ENCODE assay signal across 8 cellular contexts in the genomic region with DNA sequence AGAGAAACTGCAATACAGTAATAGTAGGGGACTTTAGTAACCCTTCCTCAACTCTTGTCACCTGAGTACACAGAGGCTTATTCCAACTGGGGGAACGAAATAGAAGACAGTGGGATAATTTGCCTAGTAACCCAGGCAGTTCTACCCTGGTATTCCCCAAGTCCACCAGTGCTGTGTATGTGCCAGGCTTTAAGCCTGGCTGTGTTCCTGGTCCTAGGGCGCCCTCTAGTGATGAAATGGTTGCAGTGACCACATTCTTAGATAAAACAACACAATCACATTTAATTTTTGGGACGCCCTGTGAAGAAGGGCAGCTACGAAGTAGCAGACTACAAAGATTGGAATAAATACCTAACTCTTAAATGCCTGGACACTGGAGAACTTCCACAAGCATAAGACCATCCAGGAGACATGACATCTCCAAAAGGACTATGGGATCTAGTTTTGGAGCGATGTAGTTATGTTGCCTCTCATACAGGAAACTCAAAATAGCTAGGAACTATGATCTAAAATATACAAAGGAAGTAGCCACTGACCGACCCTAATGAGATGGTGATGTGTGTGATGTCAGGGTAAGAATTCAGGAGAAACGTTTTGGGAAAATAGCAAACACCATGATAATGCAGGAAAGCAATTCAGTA.
DNase-seq lines count a peak whose midpoint lies in the region; ATAC-seq and TF ChIP-seq lines count a peak whose summit lies in the region.

No MANE protein-coding gene starts in this region.

- H3K27me3 Mint-ChIP-seq in chondrocyte (ENCODE audit: low read depth), result no peaks in the 10 kb centered on the region

- no peak overlapping the region for H3K27ac Mint-ChIP-seq in chondrocyte (ENCODE audit: unreplicated experiment)

- TF ChIP-seq CTCF in chondrocyte (IDR thresholded peaks at IDR 0.05), result peak; percentile 97
- TF ChIP-seq CTCF in liver (IDR thresholded peaks at IDR 0.05; ENCODE audit: low read depth, low read length, missing input control), result peak; percentile 92

- H3K4me3 ChIP-seq in liver (ENCODE audit: low read depth in 1 of 3, low read length in 3 of 3), result no peak overlapping the region

- no peak overlapping the region for H3K27ac ChIP-seq in liver (ENCODE audit: low read depth in 1 of 2, low read length in 2 of 2)

- H3K4me3 Mint-ChIP-seq in chondrocyte (ENCODE audit: unreplicated experiment), result no peak overlapping the region

- H3K4me1 ChIP-seq in liver (ENCODE audit: control insufficient read depth in 4 of 4, insufficient read depth in 4 of 4, low read length in 3 of 4), result no peaks in the 10 kb centered on the region

- no peaks in the 10 kb centered on the region for H3K27me3 ChIP-seq in liver (ENCODE audit: control insufficient read depth in 4 of 4, insufficient read depth in 4 of 4, low read length in 3 of 4)

- no peaks in the 10 kb centered on the region for H3K36me3 Mint-ChIP-seq in chondrocyte (ENCODE audit: low read depth)

- WGBS in liver, result 24% methylated on average over 7 of the region's 7 CpGs

- peak; percentile 57 for DNase-seq in A172 (ENCODE audit: low spot score)
- peak; percentile 76 for DNase-seq in NCI-H2227 (lab: John Stamatoyannopoulos, UW; ENCODE audit: unreplicated experiment)
- peak; percentile 35 for DNase-seq in activated CD4-positive, alpha-beta T cell treated with anti-CD3 and anti-CD28 coated beads for 1 hour
- DNase-seq in chondrocyte (ENCODE audit: low spot score), result no peak
- DNase-seq in stimulated activated CD8-positive, alpha-beta memory T cell treated with anti-CD3 and anti-CD28 coated beads, Interleukin-12 subunit alpha, Interleukin-12 subunit beta, amount 100 ng/mL, for 4 hours (ENCODE audit: low read depth), result peak; percentile 22

- peaks cover 21% of the 10 kb centered on the region for H3K4me1 Mint-ChIP-seq in chondrocyte (ENCODE audit: low read depth)

- no peaks in the 10 kb centered on the region for H3K9me3 ChIP-seq in liver (ENCODE audit: control insufficient read depth in 4 of 4, low read length in 3 of 4)

- TF ChIP-seq RAD21 in liver (IDR thresholded peaks at IDR 0.05), result peak; percentile 92 to 99

- H3K9me3 Mint-ChIP-seq in chondrocyte (ENCODE audit: low read depth), result peaks cover 5% of the 10 kb centered on the region

- ATAC-seq in GM18508 (IDR thresholded peaks at IDR 0.05; ENCODE audit: insufficient read depth, unreplicated experiment) (peak; percentile 69), HG03064 (IDR thresholded peaks at IDR 0.05; ENCODE audit: low read depth, unreplicated experiment) (peak; percentile 79)

- H3K36me3 ChIP-seq in liver (ENCODE audit: control insufficient read depth in 4 of 4, insufficient read depth in 3 of 4, low read depth in 1 of 4, low read length in 3 of 4), result no peaks in the 10 kb centered on the region

- no peak overlapping the region for H3K9ac ChIP-seq in liver (ENCODE audit: low read depth in 1 of 2, low read length in 2 of 2)

TF ChIP-seq in liver, 16 proteins besides CTCF, POLR2A, EP300 and RAD21:
- TF ChIP-seq, protein P1, sequence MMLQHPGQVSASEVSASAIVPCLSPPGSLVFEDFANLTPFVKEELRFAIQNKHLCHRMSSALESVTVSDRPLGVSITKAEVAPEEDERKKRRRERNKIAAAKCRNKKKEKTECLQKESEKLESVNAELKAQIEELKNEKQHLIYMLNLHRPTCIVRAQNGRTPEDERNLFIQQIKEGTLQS (IDR thresholded peaks at IDR 0.05), result no peak
- TF ChIP-seq RXRA (IDR thresholded peaks at IDR 0.05), result no peak
- no peak for TF ChIP-seq YY1 (IDR thresholded peaks at IDR 0.05)
- TF ChIP-seq, protein P2, sequence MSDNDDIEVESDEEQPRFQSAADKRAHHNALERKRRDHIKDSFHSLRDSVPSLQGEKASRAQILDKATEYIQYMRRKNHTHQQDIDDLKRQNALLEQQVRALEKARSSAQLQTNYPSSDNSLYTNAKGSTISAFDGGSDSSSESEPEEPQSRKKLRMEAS (IDR thresholded peaks at IDR 0.05), result no peak
